In the genomic region with DNA sequence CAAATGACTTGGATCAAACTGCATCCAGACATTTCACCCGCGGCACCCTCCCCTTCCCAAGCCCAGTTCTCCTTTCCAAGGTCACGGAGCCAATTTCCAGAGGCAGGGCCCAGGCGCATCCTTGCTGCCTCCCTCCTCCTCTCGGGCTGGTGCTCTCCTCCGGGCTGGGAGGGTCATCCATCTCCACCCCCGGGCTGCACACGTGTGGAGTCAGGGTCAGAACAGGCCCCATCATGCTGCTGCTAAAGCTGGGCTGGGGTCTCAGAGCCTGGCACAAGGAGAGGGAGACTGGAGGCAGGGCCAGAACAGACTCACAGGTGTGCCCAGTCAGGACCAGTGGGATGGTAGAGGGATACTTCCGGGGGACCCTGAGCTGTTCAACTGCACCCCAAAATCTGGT, we compare ENCODE assay signal across 18 cellular contexts. TPM values are rescaled to one million over a fixed set of nuclear protein-coding genes. Genes with fewer than 3 reads are reported as not detected.
"Had no signal": no experiment of that assay in that cellular context is flagged by ENCODE, and none has a peak within 500 bp of the region (broad histone marks: within the 10 kb centered on the region; RNA-seq: fewer than 3 reads in every experiment).

No MANE protein-coding gene starts in this region.

- H3K4me3 Mint-ChIP-seq: activated B cell treated with CpG ODN at 0.5 μM for 24 hours; activated naive CD4-positive, alpha-beta T cell treated with anti-CD3 and anti-CD28 coated beads for 36 hours; activated naive CD8-positive, alpha-beta T cell treated with anti-CD3 and anti-CD28 coated beads, Interleukin-2, amount 10 ng/mL, durations not matched to agents 7 days and 5 days; endodermal cell; memory B cell; stimulated activated memory B cell treated with anti-CD40 and anti-IgM and Interleukin-4, amounts not matched to agents 10 μg/mL and 1 μg/mL and 100 μg/mL, for 72 hours; T-helper 1 cell treated with Interleukin-12 subunit alpha and Interleukin-12 subunit beta and Interleukin-4 antibody, amounts not matched to agents 30 μg/mL and 1 μg/mL, for 36 hours had no signal

- FAIRE-seq: small intestine had no signal

- H3K27me3 Mint-ChIP-seq: activated B cell treated with CpG ODN at 0.5 μM for 24 hours; memory B cell; stimulated activated memory B cell treated with anti-CD40 and anti-IgM and Interleukin-4, amounts not matched to agents 10 μg/mL and 1 μg/mL and 100 μg/mL, for 72 hours had no signal

- H3K27ac ChIP-seq: esophagus squamous epithelium, gastrocnemius medialis, stomach, testis, vagina had no signal

- H3K27ac Mint-ChIP-seq: activated B cell treated with CpG ODN at 0.5 μM for 24 hours; activated naive CD4-positive, alpha-beta T cell treated with anti-CD3 and anti-CD28 coated beads for 36 hours; activated naive CD8-positive, alpha-beta T cell treated with anti-CD3 and anti-CD28 coated beads, Interleukin-2, amount 10 ng/mL, durations not matched to agents 7 days and 5 days; endodermal cell; memory B cell; stimulated activated memory B cell treated with anti-CD40 and anti-IgM and Interleukin-4, amounts not matched to agents 10 μg/mL and 1 μg/mL and 100 μg/mL, for 72 hours; T-helper 1 cell treated with Interleukin-12 subunit alpha and Interleukin-12 subunit beta and Interleukin-4 antibody, amounts not matched to agents 30 μg/mL and 1 μg/mL, for 36 hours had no signal

- H3K4me1 ChIP-seq: vagina had no signal

- H3K36me3 Mint-ChIP-seq: activated naive CD8-positive, alpha-beta T cell treated with anti-CD3 and anti-CD28 coated beads, Interleukin-2, amount 10 ng/mL, durations not matched to agents 7 days and 5 days; memory B cell; stimulated activated memory B cell treated with anti-CD40 and anti-IgM and Interleukin-4, amounts not matched to agents 10 μg/mL and 1 μg/mL and 100 μg/mL, for 72 hours had no signal

- H3K9me3 Mint-ChIP-seq: activated B cell treated with CpG ODN at 0.5 μM for 24 hours; activated naive CD4-positive, alpha-beta T cell treated with anti-CD3 and anti-CD28 coated beads for 36 hours; activated naive CD8-positive, alpha-beta T cell treated with anti-CD3 and anti-CD28 coated beads, Interleukin-2, amount 10 ng/mL, durations not matched to agents 7 days and 5 days; endodermal cell; memory B cell; nephron; stimulated activated memory B cell treated with anti-CD40 and anti-IgM and Interleukin-4, amounts not matched to agents 10 μg/mL and 1 μg/mL and 100 μg/mL, for 72 hours; T-helper 1 cell treated with Interleukin-12 subunit alpha and Interleukin-12 subunit beta and Interleukin-4 antibody, amounts not matched to agents 30 μg/mL and 1 μg/mL, for 36 hours had no signal

- H3K4me3 ChIP-seq: esophagus squamous epithelium, gastrocnemius medialis, stomach, testis, vagina had no signal

- H3K9me3 ChIP-seq: esophagus squamous epithelium, gastrocnemius medialis, stomach, testis, vagina had no signal

- H3K36me3 ChIP-seq: esophagus squamous epithelium, gastrocnemius medialis, vagina had no signal

- DNase-seq: esophagus squamous epithelium had no signal

- H3K27me3 ChIP-seq: esophagus squamous epithelium, gastrocnemius medialis, stomach, testis, vagina had no signal

RNA-seq across cellular contexts. Expression of a gene that starts 14.0 kb away (rescaled TPM):
- total RNA-seq: activated B cell treated with CpG ODN at 0.5 μM for 24 hours, esophagus squamous epithelium, gastrocnemius medialis, left cardiac atrium, mononuclear cell, myocyte, stomach, vagina had no signal
- polyA plus RNA-seq: liver had no signal

RNA-seq across cellular contexts. Expression of a gene that starts 17.5 kb away (rescaled TPM):
- total RNA-seq: activated naive CD4-positive, alpha-beta T cell treated with anti-CD3 and anti-CD28 coated beads for 36 hours; mononuclear cell had no signal
